ENCODE assay signal across 1 cellular context in genomic region chr12:120862664-120863063, GRCh38.
TF ChIP-seq lines count a peak whose summit lies in the region.

No MANE protein-coding gene starts in this region.

TF ChIP-seq in H1, 55 proteins besides CTCF, POLR2A, EP300 and RAD21:
- TF ChIP-seq EGR1 (IDR thresholded peaks at IDR 0.05; ENCODE audit: borderline replicate concordance, low read depth, low read length) (no peak), SP4 (IDR thresholded peaks at IDR 0.05; ENCODE audit: low read length) (no peak), SIX5 (IDR thresholded peaks at IDR 0.05; ENCODE audit: low read depth, low read length) (no peak), KDM5A (IDR thresholded peaks at IDR 0.05; ENCODE audit: low read length) (no peak), NANOG (IDR thresholded peaks at IDR 0.05; ENCODE audit: insufficient read depth, low read depth, low read length, poor library complexity, severe bottlenecking) (no peak), SP1 (IDR thresholded peaks at IDR 0.05; ENCODE audit: low read depth, low read length) (no peak), YY1 (IDR thresholded peaks at IDR 0.05; ENCODE audit: low read depth, low read length) (no peak), SP2 (IDR thresholded peaks at IDR 0.05; ENCODE audit: low read length) (no peak), RXRA (IDR thresholded peaks at IDR 0.05; ENCODE audit: insufficient read depth, low read depth, low read length) (no peak)
TF ChIP-seq in H1: peak in this region for 0.
